In genomic region chrX:12936947-12937346, GRCh38 we compare ENCODE assay signal across 32 cellular contexts. TPM values are rescaled to one million over a fixed set of nuclear protein-coding genes. Genes with fewer than 3 reads are reported as not detected.
"Had no signal": no experiment of that assay in that cellular context is flagged by ENCODE, and none has a peak within 500 bp of the region (broad histone marks: within the 10 kb centered on the region; RNA-seq: fewer than 3 reads in every experiment).

No MANE protein-coding gene starts in this region.

- H3K27me3 Mint-ChIP-seq: activated CD4-positive, alpha-beta memory T cell treated with anti-CD3 and anti-CD28 coated beads, Interleukin-2, amount 10 ng/mL, durations not matched to agents 7 days and 5 days; activated CD4-positive, alpha-beta T cell treated with anti-CD3 and anti-CD28 coated beads for 36 hours; activated naive CD8-positive, alpha-beta T cell; activated T-helper 17 cell treated with anti-CD3 and anti-CD28 coated beads, Interleukin-2, amount 50 U/mL, for 72 hours had no signal

- H3K4me2 ChIP-seq: SK-N-SH had no signal

- H3K4me3 Mint-ChIP-seq: activated CD4-positive, alpha-beta memory T cell treated with anti-CD3 and anti-CD28 coated beads, Interleukin-2, amount 10 ng/mL, durations not matched to agents 7 days and 5 days; activated CD4-positive, alpha-beta T cell treated with anti-CD3 and anti-CD28 coated beads for 36 hours; activated naive CD4-positive, alpha-beta T cell treated with anti-CD3 and anti-CD28 coated beads for 36 hours; activated naive CD8-positive, alpha-beta T cell; activated T-helper 17 cell treated with anti-CD3 and anti-CD28 coated beads, Interleukin-2, amount 50 U/mL, for 72 hours had no signal

- H3K4me1 Mint-ChIP-seq: activated CD4-positive, alpha-beta T cell treated with anti-CD3 and anti-CD28 coated beads for 36 hours; activated T-helper 17 cell treated with anti-CD3 and anti-CD28 coated beads, Interleukin-2, amount 50 U/mL, for 72 hours had no signal

- H3K27me3 ChIP-seq: brain microvascular endothelial cell, cardiac muscle cell, SJCRH30 had no signal

- H3K36me3 Mint-ChIP-seq: activated naive CD8-positive, alpha-beta T cell had no signal

- H3K9me3 Mint-ChIP-seq: activated CD4-positive, alpha-beta memory T cell treated with anti-CD3 and anti-CD28 coated beads, Interleukin-2, amount 10 ng/mL, durations not matched to agents 7 days and 5 days; activated naive CD4-positive, alpha-beta T cell treated with anti-CD3 and anti-CD28 coated beads for 36 hours; activated T-helper 17 cell treated with anti-CD3 and anti-CD28 coated beads, Interleukin-2, amount 50 U/mL, for 72 hours had no signal

- DNase-seq: activated CD4-positive, alpha-beta memory T cell treated with anti-CD3 and anti-CD28 coated beads, Interleukin-2, amount 10 ng/mL, durations not matched to agents 7 days and 5 days; activated CD4-positive, alpha-beta T cell treated with anti-CD3 and anti-CD28 coated beads for 36 hours; activated CD4-positive, alpha-beta T cell treated with anti-CD3 and anti-CD28 coated beads, Interleukin-2, amount 50 U/mL, for 1 hour; activated CD4-positive, CD25-positive, alpha-beta regulatory T cell; activated gamma-delta T cell; activated naive CD4-positive, alpha-beta T cell treated with anti-CD3 and anti-CD28 coated beads for 36 hours; activated T-cell treated with anti-CD3 and anti-CD28 coated beads for 4 hours; activated T-cell treated with anti-CD3 and anti-CD28 coated beads, Interleukin-2, amount 50 U/mL, for 48 hours; amygdala; brain microvascular endothelial cell; cerebellar nuclear complex; MM.1S; NCI-H1105 treated with DMSO at 0.1 percent for 48 hours; NCI-H1436 treated with DMSO at 0.1 percent for 48 hours; NCI-H187; NCI-H2081; NCI-H2171 treated with DMSO at 0.1 percent for 48 hours; NCI-H510A treated with DMSO at 0.1 percent for 48 hours; NCI-H774; NK-92 treated with Interleukin-12 subunit alpha and Interleukin-12 subunit beta, amount 100 ng/mL, for 24 hours; OCI-M1; Right ventricle myocardium superior; SJCRH30; SK-N-SH; T-helper 1 cell had no signal

- H3K27ac ChIP-seq: brain microvascular endothelial cell, cardiac muscle cell, RWPE1, SJCRH30, VCaP had no signal

- H3K27ac Mint-ChIP-seq: activated CD4-positive, alpha-beta memory T cell treated with anti-CD3 and anti-CD28 coated beads, Interleukin-2, amount 10 ng/mL, durations not matched to agents 7 days and 5 days; activated CD4-positive, alpha-beta T cell treated with anti-CD3 and anti-CD28 coated beads for 36 hours; activated naive CD4-positive, alpha-beta T cell treated with anti-CD3 and anti-CD28 coated beads for 36 hours; activated naive CD8-positive, alpha-beta T cell; activated T-helper 17 cell treated with anti-CD3 and anti-CD28 coated beads, Interleukin-2, amount 50 U/mL, for 72 hours had no signal

- H3K36me3 ChIP-seq: brain microvascular endothelial cell, cardiac muscle cell, SJCRH30 had no signal

- H3K9ac ChIP-seq: SK-N-SH had no signal

- H3K4me1 ChIP-seq: SJCRH30 had no signal

- H3K4me3 ChIP-seq: cardiac muscle cell, SJCRH30 had no signal

RNA-seq across cellular contexts. Expression of gene TLR8, which starts 30.5 kb away (rescaled TPM):
- total RNA-seq: activated CD4-positive, alpha-beta memory T cell treated with anti-CD3 and anti-CD28 coated beads, Interleukin-2, amount 10 ng/mL, durations not matched to agents 7 days and 5 days; activated CD4-positive, alpha-beta T cell treated with anti-CD3 and anti-CD28 coated beads for 36 hours; activated CD8-positive, alpha-beta memory T cell treated with anti-CD3 and anti-CD28 coated beads for 36 hours; activated naive CD4-positive, alpha-beta T cell treated with anti-CD3 and anti-CD28 coated beads for 36 hours; activated T-helper 17 cell treated with anti-CD3 and anti-CD28 coated beads, Interleukin-2, amount 50 U/mL, for 72 hours; cardiac muscle cell; SJCRH30; T-helper 2 cell treated with Interferon-gamma antibody and Interleukin-4, amounts not matched to agents 100 ng/mL and 5 ng/mL, for 36 hours had no signal
